11 cellular contexts compared by ENCODE assay signal in genomic region chr1:228162286-228163003, GRCh38. TPM values are rescaled to one million over a fixed set of nuclear protein-coding genes. Genes with fewer than 3 reads are reported as not detected.
DNase-seq lines count a peak whose midpoint lies in the region; ATAC-seq and TF ChIP-seq lines count a peak whose summit lies in the region.
"Had no signal": no experiment of that assay in that cellular context is flagged by ENCODE, and none has a peak within 500 bp of the region (broad histone marks: within the 10 kb centered on the region; RNA-seq: fewer than 3 reads in every experiment).

No MANE protein-coding gene starts in this region.

- no peaks in the 10 kb centered on the region for H3F3A ChIP-seq in GM23248 (ENCODE audit: insufficient read depth)

- intact Hi-C loops in heart right ventricle (cut with DNase I) (loop anchor here in 1 of 10 donors (1.0 kb wide), 1 partner anchor 22 kb away; the partner anchor contains the start of gene GUK1), gastrocnemius medialis (cut with DNase I; ENCODE audit: low total_unique reads) (no loop called here)

- no peak overlapping the region for H3K4me2 ChIP-seq in GM23248 (ENCODE audit: unreplicated experiment)

- H3K79me2 ChIP-seq in GM23248 (ENCODE audit: insufficient read depth), result peaks cover 13% of the 10 kb centered on the region

- no peak overlapping the region for H3K4me3 ChIP-seq in GM23248
- H3K4me3 ChIP-seq in heart right ventricle, result peak overlapping the region in 3 of 10 donors; percentile 5 to 9 (median 7)
- H3K4me3 ChIP-seq in gastrocnemius medialis, result no peak overlapping the region

- DNase-seq in GM23248 (peak; percentile 41), UCSD-AML1 (lab: John Stamatoyannopoulos, UW; ENCODE audit: unreplicated experiment) (peak; percentile 70), heart right ventricle (peak; percentile 55 to 78), gastrocnemius medialis (no peak), NCI-H510A (lab: John Stamatoyannopoulos, UW) (no peak), retina (no peak)
- DNase-seq: activated T-cell treated with anti-CD3 and anti-CD28 coated beads for 4 hours, natural killer cell, NCI-H1105 had no signal

- H3K27ac ChIP-seq in GM23248 (no peak overlapping the region), heart right ventricle (peak overlapping the region; percentile 72 to 100 (median 90)), gastrocnemius medialis (peak overlapping the region; percentile 57 to 100 (median 98))

- 44% methylated on average over 14 of the region's 14 CpGs for WGBS in GM23248 (ENCODE audit: low coverage in 1 of 2, low lambda C conversion rate in 2 of 2, missing lambda C conversion rate in 2 of 2), 2 experiments
- WGBS in heart right ventricle, 2 donors, result 15 to 29% methylated on average over 14 of the region's 14 CpGs

- no peaks in the 10 kb centered on the region for H3K9me2 ChIP-seq in GM23248 (ENCODE audit: insufficient read depth)

- ATAC-seq in heart right ventricle (peak in 4 of 8 donors; percentile 5 to 29 (median 24)), gastrocnemius medialis (no peak), HG03571 (IDR thresholded peaks at IDR 0.05; ENCODE audit: unreplicated experiment) (no peak)
- no peak for ATAC-seq in activated CD4-positive, CD25-positive, alpha-beta regulatory T cell treated with anti-CD3 and anti-CD28 coated beads, Interleukin-2, amount 50 U/mL, for 24 hours
- ATAC-seq: natural killer cell had no signal

- TF ChIP-seq CTCF in heart right ventricle (IDR thresholded peaks at IDR 0.05), result peak in 2 of 9 donors; percentile 9 to 13
- TF ChIP-seq CTCF in gastrocnemius medialis (IDR thresholded peaks at IDR 0.05 in 4 of 5, conservative IDR thresholded peaks at IDR 0.05 in 1 of 5), result no peak

- no peaks in the 10 kb centered on the region for H3K36me3 ChIP-seq in GM23248 (ENCODE audit: low read depth)
- no peaks in the 10 kb centered on the region for H3K36me3 ChIP-seq in heart right ventricle
- no peaks in the 10 kb centered on the region for H3K36me3 ChIP-seq in gastrocnemius medialis

- H3K9me3 ChIP-seq in GM23248 (ENCODE audit: low read depth) (no peaks in the 10 kb centered on the region), heart right ventricle (no peaks in the 10 kb centered on the region), gastrocnemius medialis (no peaks in the 10 kb centered on the region)

- TF ChIP-seq POLR2A in gastrocnemius medialis (IDR thresholded peaks at IDR 0.05), result no peak

- 0 out of 2 replicates have a peak overlapping the region, but pooled peaks have one; percentile 7 for H2AFZ ChIP-seq in GM23248

- H3K4me1 ChIP-seq in GM23248 (ENCODE audit: insufficient read depth) (peaks cover 29% of the 10 kb centered on the region), heart right ventricle (peaks cover 20 to 61% (median 49%) of the 10 kb centered on the region in 9 donors), gastrocnemius medialis (peaks cover 31 to 38% of the 10 kb centered on the region in 2 donors)

- no peaks in the 10 kb centered on the region for H3K27me3 ChIP-seq in GM23248 (replicated peaks; ENCODE audit: insufficient read depth)
- H3K27me3 ChIP-seq in heart right ventricle, result peaks cover 0 to 18% (median 4%) of the 10 kb centered on the region in 7 donors
- H3K27me3 ChIP-seq in gastrocnemius medialis, result peaks cover 3 to 10% (median 7%) of the 10 kb centered on the region in 3 donors

- no peaks in the 10 kb centered on the region for H4K20me1 ChIP-seq in GM23248 (ENCODE audit: insufficient read depth)

- H3K9ac ChIP-seq in GM23248, result no peak overlapping the region; the same call in 1 of the 2 replicates

- in situ Hi-C loops in GM23248 (cut with MboI), result no loop called here
- in situ Hi-C loops in gastrocnemius medialis (cut with MboI; ENCODE audit: low sequenced_read_pairs in 4 of 4), result no loop called here

RNA-seq across cellular contexts. Expression of gene IBA57, which starts 3.2 kb away (rescaled TPM):
- total RNA-seq in GM23248 (2014; rRNA removed; shearing (Covaris generic)), result 2.9 and 6.2 TPM in 2 replicates
- 2.0 and 3.3 TPM in 2 replicates for polyA plus RNA-seq in GM23248 (2016; fragmentation: Nextera tagmentation; extraction: Ambion mirVana)
- total RNA-seq in heart right ventricle, result 10 to 100 TPM in 9 of 10 donors, 1 to 10 TPM in 1; 9.3 to 20.3 (median 17.2) TPM
- polyA plus RNA-seq in heart right ventricle, result 1 to 10 TPM; 2.8 to 6.7 TPM
- 10 to 100 TPM in 3 of 4 donors, 1 to 10 TPM in 1; 4.9 to 15.7 (median 12.3) TPM for total RNA-seq in gastrocnemius medialis

RNA-seq across cellular contexts. Expression of gene GJC2, which starts 12.7 kb away (rescaled TPM):
- total RNA-seq in GM23248 (2014; rRNA removed; shearing (Covaris generic)), result 0.54 and 2.7 TPM in 2 replicates
- polyA plus RNA-seq in GM23248 (2016; fragmentation: Nextera tagmentation; extraction: Ambion mirVana) (0.08 and 0.14 TPM in 2 replicates), heart right ventricle (1 to 10 TPM; 1.0 to 1.4 TPM)
- total RNA-seq in heart right ventricle (1 to 10 TPM in 7 of 10 donors, under 1 TPM in 3; 0.61 to 1.5 (median 1.2) TPM), gastrocnemius medialis (under 1 TPM in 2 of 4 donors, not detected in 2; 0.26 to 0.64 TPM)

RNA-seq across cellular contexts. Expression of gene GUK1, which starts 22.4 kb away (rescaled TPM):
- 324 and 340 TPM in 2 replicates for total RNA-seq in GM23248 (2014; rRNA removed; shearing (Covaris generic))
- polyA plus RNA-seq in GM23248 (2016; fragmentation: Nextera tagmentation; extraction: Ambion mirVana) (554 and 574 TPM in 2 replicates), heart right ventricle (100 to 1,000 TPM; 275 to 474 TPM)
- total RNA-seq in heart right ventricle (100 to 1,000 TPM; 121 to 207 (median 159) TPM), gastrocnemius medialis (100 to 1,000 TPM; 161 to 230 (median 183) TPM)

RNA-seq across cellular contexts. Expression of gene OBSCN, which starts 45.4 kb away (rescaled TPM):
- 3.0 and 5.2 TPM in 2 replicates for total RNA-seq in GM23248 (2014; rRNA removed; shearing (Covaris generic))
- 1.1 and 1.3 TPM in 2 replicates for polyA plus RNA-seq in GM23248 (2016; fragmentation: Nextera tagmentation; extraction: Ambion mirVana)
- 100 to 1,000 TPM; 285 to 541 (median 407) TPM for total RNA-seq in heart right ventricle
- 100 to 1,000 TPM; 176 to 639 TPM for polyA plus RNA-seq in heart right ventricle
- 1,000 to 10,000 TPM in 2 of 4 donors, 100 to 1,000 TPM in 2; 798 to 1,571 (median 1,162) TPM for total RNA-seq in gastrocnemius medialis

RNA-seq across cellular contexts. Expression of gene MRPL55, which starts 53.3 kb away (rescaled TPM):
- 57.5 and 84.4 TPM in 2 replicates for total RNA-seq in GM23248 (2014; rRNA removed; shearing (Covaris generic))
- 94.4 and 95.1 TPM in 2 replicates for polyA plus RNA-seq in GM23248 (2016; fragmentation: Nextera tagmentation; extraction: Ambion mirVana)
- 10 to 100 TPM; 38.0 to 65.2 (median 46.3) TPM for total RNA-seq in heart right ventricle
- polyA plus RNA-seq in heart right ventricle, result 100 to 1,000 TPM; 113 to 174 TPM
- 100 to 1,000 TPM in 1 of 4 donors, 10 to 100 TPM in 3; 64.7 to 123 (median 74.2) TPM for total RNA-seq in gastrocnemius medialis

Comparison
In these comparisons a context has a peak if more than half of its experiments do, and no peak if none do; other contexts are left out.
1. DNase-seq: peak in GM23248 (single experiment), UCSD-AML1 (single experiment) and heart right ventricle (2 of 2); none in gastrocnemius medialis (0 of 2), NCI-H510A (single experiment) and retina (single experiment).